In genomic region chr1:169113613-169114119, GRCh38 we compare ENCODE assay signal across 10 cellular contexts. TPM values are rescaled to one million over a fixed set of nuclear protein-coding genes. Genes with fewer than 3 reads are reported as not detected.
A peak's percentile ranks its signal among the peaks of the same experiment; 100 is the strongest.
DNase-seq lines count a peak whose midpoint lies in the region; ATAC-seq, FAIRE-seq and TF ChIP-seq lines count a peak whose summit lies in the region.
"Had no signal": no experiment of that assay in that cellular context is flagged by ENCODE, and none has a peak within 500 bp of the region (broad histone marks: within the 10 kb centered on the region; RNA-seq: fewer than 3 reads in every experiment).

No MANE protein-coding gene starts in this region.

- DNase-seq in adrenal gland: peak in 5 of 7 donors; percentile 51 to 71 (median 61)
- peak; percentile 83 for DNase-seq in hepatic stellate cell (ENCODE audit: low spot score)
- peak; percentile 78 for DNase-seq in small intestine
- DNase-seq in T-helper 2 cell: no peak
- no peak for DNase-seq in NCI-H2196 treated with DMSO at 0.1 percent for 48 hours (lab: John Stamatoyannopoulos, UW; ENCODE audit: unreplicated experiment)
- no peak for DNase-seq in D721Med (ENCODE audit: insufficient read length, low spot score)
- DNase-seq in naive thymus-derived CD8-positive, alpha-beta T cell: no peak
- DNase-seq: activated CD4-positive, alpha-beta memory T cell treated with anti-CD3 and anti-CD28 coated beads, Interleukin-2, amount 10 ng/mL, durations not matched to agents 7 days and 5 days; NCI-H1092 had no signal

- peak in 1 of 2 donors; percentile 26 for TF ChIP-seq POLR2A in adrenal gland (IDR thresholded peaks at IDR 0.05)

- no peaks in the 10 kb centered on the region for H3K9me3 ChIP-seq in HEK293 (ENCODE audit: control insufficient read depth, insufficient read depth, low read depth, low read length)
- no peaks in the 10 kb centered on the region for H3K9me3 ChIP-seq in adrenal gland (replicated peaks in 1 of 3)
- no peaks in the 10 kb centered on the region for H3K9me3 ChIP-seq in small intestine (ENCODE audit: control insufficient read depth, low read depth)

- H3K36me3 Mint-ChIP-seq in naive thymus-derived CD8-positive, alpha-beta T cell: peaks cover 0 to 8% (median 4%) of the 10 kb centered on the region in 3 donors

- H3K36me3 ChIP-seq in HEK293 (ENCODE audit: control insufficient read depth in 2 of 2, insufficient read depth in 1 of 2, low read length in 2 of 2) (peaks cover 31 to 54% of the 10 kb centered on the region in 2 experiments), adrenal gland (replicated peaks in 1 of 2) (peaks cover 0 to 29% of the 10 kb centered on the region in 2 donors), small intestine (ENCODE audit: control insufficient read depth in 2 of 2, insufficient read depth in 2 of 2, low read length in 2 of 2) (peaks cover 0 to 12% of the 10 kb centered on the region in 2 donors)

- peaks cover 9 to 34% (median 16%) of the 10 kb centered on the region in 4 donors for H3K4me1 Mint-ChIP-seq in naive thymus-derived CD8-positive, alpha-beta T cell

- FAIRE-seq in small intestine (lab: Jason Lieb, UNC): no peak
- no peak for FAIRE-seq in D721Med (lab: Jason Lieb, UNC)

- ATAC-seq in naive thymus-derived CD8-positive, alpha-beta T cell: no peak

- intact Hi-C loops in adrenal gland (cut with DNase I): no loop called here

- TF ChIP-seq CTCF in HEK293 (tag by site-specific recombination; IDR thresholded peaks at IDR 0.05) (no peak), adrenal gland (IDR thresholded peaks at IDR 0.05) (no peak), D721Med (IDR thresholded peaks at IDR 0.05; ENCODE audit: insufficient read depth, missing control alignments) (no peak)

- H3K4me3 ChIP-seq in HEK293 (ENCODE audit: low read depth, low read length): no peak overlapping the region
- H3K4me3 ChIP-seq in adrenal gland: peak overlapping the region in 1 of 4 donors; percentile 3
- H3K4me3 ChIP-seq in small intestine (ENCODE audit: low read depth in 1 of 2, low read length in 2 of 2): no peak overlapping the region

- no peak overlapping the region for H3K4me3 Mint-ChIP-seq in naive thymus-derived CD8-positive, alpha-beta T cell
- H3K4me3 Mint-ChIP-seq: activated CD4-positive, alpha-beta memory T cell treated with anti-CD3 and anti-CD28 coated beads, Interleukin-2, amount 10 ng/mL, durations not matched to agents 7 days and 5 days had no signal

- CTCF ChIA-PET in HEK293 (lab: Yijun Ruan, JAX): no interaction called here

- H3K9me3 Mint-ChIP-seq in naive thymus-derived CD8-positive, alpha-beta T cell: no peaks in the 10 kb centered on the region
- H3K9me3 Mint-ChIP-seq: activated CD4-positive, alpha-beta memory T cell treated with anti-CD3 and anti-CD28 coated beads, Interleukin-2, amount 10 ng/mL, durations not matched to agents 7 days and 5 days had no signal

- peak overlapping the region in 1 of 10 donors; percentile 48 for H3K27ac Mint-ChIP-seq in naive thymus-derived CD8-positive, alpha-beta T cell
- H3K27ac Mint-ChIP-seq: activated CD4-positive, alpha-beta memory T cell treated with anti-CD3 and anti-CD28 coated beads, Interleukin-2, amount 10 ng/mL, durations not matched to agents 7 days and 5 days had no signal

- H3K4me1 ChIP-seq in HEK293 (ENCODE audit: control insufficient read depth, insufficient read depth, low read length) (peaks cover 19% of the 10 kb centered on the region), adrenal gland (replicated peaks in 1 of 2) (peaks cover 65 to 94% of the 10 kb centered on the region in 2 donors), small intestine (ENCODE audit: control insufficient read depth in 2 of 2, insufficient read depth in 1 of 2, low read depth in 1 of 2, low read length in 1 of 2) (peaks cover 0 to 4% of the 10 kb centered on the region in 2 donors)

- H3K27me3 ChIP-seq in adrenal gland (no peaks in the 10 kb centered on the region), small intestine (ENCODE audit: control insufficient read depth in 2 of 2, insufficient read depth in 2 of 2, low read length in 2 of 2) (no peaks in the 10 kb centered on the region)

- H3K27ac ChIP-seq in HEK293 (ENCODE audit: extremely low read depth, low read depth, low read length) (no peak overlapping the region), adrenal gland (peak overlapping the region; percentile 43 to 95 (median 72)), small intestine (ENCODE audit: low read depth in 1 of 2, low read length in 1 of 2) (peak overlapping the region; percentile 82 to 84)

- H3K27me3 Mint-ChIP-seq in naive thymus-derived CD8-positive, alpha-beta T cell: peaks cover 0 to 4% (median 3%) of the 10 kb centered on the region in 5 donors

- WGBS in adrenal gland, 4 donors: 27 to 50% (median 37%) methylated on average over 4 of the region's 4 CpGs
- 37 to 62% (median 42%) methylated on average over 3 to 4 of the region's 4 CpGs for WGBS in small intestine, 3 donors

- POLR2A ChIA-PET in HEK293 (lab: Yijun Ruan, JAX): no interaction called here
- POLR2A ChIA-PET in naive thymus-derived CD8-positive, alpha-beta T cell (lab: Charles Lee): no interaction called here

TF ChIP-seq in HEK293, 187 proteins besides CTCF, POLR2A, EP300 and RAD21:
- TF ChIP-seq MEIS1 (CRISPR knock-in tag; IDR thresholded peaks at IDR 0.05; ENCODE audit: borderline replicate concordance) (no peak), SP3 (tag by site-specific recombination; IDR thresholded peaks at IDR 0.05) (no peak), ZBTB17 (tag by site-specific recombination; IDR thresholded peaks at IDR 0.05) (peak; percentile 79), PRDM2 (tag by site-specific recombination; IDR thresholded peaks at IDR 0.05; ENCODE audit: borderline replicate concordance) (no peak), ZNF211 (tag by site-specific recombination; IDR thresholded peaks at IDR 0.05; ENCODE audit: low read depth) (no peak)
TF ChIP-seq in HEK293: peak in this region for 1.

RNA-seq across cellular contexts. Expression of gene ATP1B1, which starts 7.2 kb away (rescaled TPM):
- total RNA-seq in adrenal gland: 100 to 1,000 TPM in 7 of 8 donors, 10 to 100 TPM in 1; 97.8 to 187 (median 161) TPM
- 100 to 1,000 TPM in 1 of 3 donors, 10 to 100 TPM in 2; 85.7 to 122 (median 86.4) TPM for polyA plus RNA-seq in adrenal gland
- polyA plus RNA-seq in small intestine: 100 to 1,000 TPM; 216 to 240 (median 238) TPM
- 1 to 10 TPM; 1.4 to 1.8 TPM for total RNA-seq in naive thymus-derived CD8-positive, alpha-beta T cell
- under 1 TPM; 0.62 to 0.97 (median 0.66) TPM for polyA plus RNA-seq in naive thymus-derived CD8-positive, alpha-beta T cell

Comparison
In these comparisons a context has a peak if more than half of its experiments do, and no peak if none do; other contexts are left out.
1. DNase-seq: peak in adrenal gland (5 of 7), hepatic stellate cell (single experiment) and small intestine (single experiment); none in T-helper 2 cell (0 of 5), NCI-H2196 treated with DMSO at 0.1 percent for 48 hours (single experiment), D721Med (single experiment) and naive thymus-derived CD8-positive, alpha-beta T cell (0 of 10).
2. RNA of gene ATP1B1, which starts 7.2 kb away (polyA plus RNA-seq): 216 to 240 TPM in small intestine and 85.7 to 122 TPM in adrenal gland; 0.62 to 0.97 TPM in naive thymus-derived CD8-positive, alpha-beta T cell; every median in the first group is over 10 times any median in the second.